ENCODE assay signal across 3 cellular contexts in the genomic region with DNA sequence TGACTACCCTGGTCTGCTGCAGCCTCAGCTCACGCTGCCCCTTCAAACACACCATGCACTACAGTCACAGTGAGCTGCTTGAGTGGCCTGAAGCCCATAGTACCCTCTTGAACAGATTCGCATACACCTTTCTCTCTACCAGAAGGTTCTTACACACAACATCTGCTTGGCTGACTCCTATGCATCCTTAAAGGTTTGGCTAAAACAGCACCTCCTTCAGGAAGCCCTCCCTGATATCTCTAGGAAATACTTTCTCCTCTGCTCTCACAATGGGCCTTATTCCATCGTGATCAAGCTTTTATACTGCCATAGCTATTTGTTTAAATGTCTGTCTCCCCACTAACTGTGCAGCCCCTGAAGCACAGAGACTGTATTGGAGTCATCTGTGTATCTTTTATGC.
TF ChIP-seq lines count a peak whose summit lies in the region.

No MANE protein-coding gene starts in this region.

TF ChIP-seq in A549, 52 proteins besides CTCF, POLR2A, EP300 and RAD21:
- TF ChIP-seq NPAS2 (CRISPR knock-in tag; IDR thresholded peaks at IDR 0.05; ENCODE audit: borderline replicate concordance) (no peak), ZFP36 (IDR thresholded peaks at IDR 0.05; ENCODE audit: borderline replicate concordance, partially characterized antibody) (peak; percentile 71)

TF ChIP-seq in IMR-90, 13 proteins besides CTCF, POLR2A, EP300 and RAD21:
- TF ChIP-seq MAZ (IDR thresholded peaks at IDR 0.05; ENCODE audit: borderline replicate concordance, low read depth, low read length) (no peak), FOS (IDR thresholded peaks at IDR 0.05; ENCODE audit: low read depth, low read length) (no peak), NFE2L2 (IDR thresholded peaks at IDR 0.05; ENCODE audit: low read depth, low read length) (no peak), CHD1 (IDR thresholded peaks at IDR 0.05; ENCODE audit: low read depth, low read length) (no peak), RCOR1 (IDR thresholded peaks at IDR 0.05; ENCODE audit: insufficient replicate concordance, low read length) (no peak), BHLHE40 (IDR thresholded peaks at IDR 0.05; ENCODE audit: low read depth, low read length) (no peak), SMC3 (IDR thresholded peaks at IDR 0.05; ENCODE audit: low read depth, low read length) (no peak), RFX5 (IDR thresholded peaks at IDR 0.05; ENCODE audit: low read depth, low read length) (no peak), MXI1 (IDR thresholded peaks at IDR 0.05; ENCODE audit: borderline replicate concordance, low read depth, low read length) (no peak), MAFK (IDR thresholded peaks at IDR 0.05; ENCODE audit: low read depth, low read length) (no peak), CEBPB (IDR thresholded peaks at IDR 0.05; ENCODE audit: low read depth, low read length) (no peak)
- TF ChIP-seq, protein P1, sequence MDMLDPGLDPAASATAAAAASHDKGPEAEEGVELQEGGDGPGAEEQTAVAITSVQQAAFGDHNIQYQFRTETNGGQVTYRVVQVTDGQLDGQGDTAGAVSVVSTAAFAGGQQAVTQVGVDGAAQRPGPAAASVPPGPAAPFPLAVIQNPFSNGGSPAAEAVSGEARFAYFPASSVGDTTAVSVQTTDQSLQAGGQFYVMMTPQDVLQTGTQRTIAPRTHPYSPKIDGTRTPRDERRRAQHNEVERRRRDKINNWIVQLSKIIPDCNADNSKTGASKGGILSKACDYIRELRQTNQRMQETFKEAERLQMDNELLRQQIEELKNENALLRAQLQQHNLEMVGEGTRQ (IDR thresholded peaks at IDR 0.05; ENCODE audit: low read depth, low read length): no peak
- TF ChIP-seq, protein P2, sequence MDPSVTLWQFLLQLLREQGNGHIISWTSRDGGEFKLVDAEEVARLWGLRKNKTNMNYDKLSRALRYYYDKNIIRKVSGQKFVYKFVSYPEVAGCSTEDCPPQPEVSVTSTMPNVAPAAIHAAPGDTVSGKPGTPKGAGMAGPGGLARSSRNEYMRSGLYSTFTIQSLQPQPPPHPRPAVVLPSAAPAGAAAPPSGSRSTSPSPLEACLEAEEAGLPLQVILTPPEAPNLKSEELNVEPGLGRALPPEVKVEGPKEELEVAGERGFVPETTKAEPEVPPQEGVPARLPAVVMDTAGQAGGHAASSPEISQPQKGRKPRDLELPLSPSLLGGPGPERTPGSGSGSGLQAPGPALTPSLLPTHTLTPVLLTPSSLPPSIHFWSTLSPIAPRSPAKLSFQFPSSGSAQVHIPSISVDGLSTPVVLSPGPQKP (IDR thresholded peaks at IDR 0.05; ENCODE audit: borderline replicate concordance, low read depth, low read length): no peak

TF ChIP-seq in K562, 482 proteins besides CTCF, POLR2A, EP300 and RAD21:
- TF ChIP-seq, protein P3, sequence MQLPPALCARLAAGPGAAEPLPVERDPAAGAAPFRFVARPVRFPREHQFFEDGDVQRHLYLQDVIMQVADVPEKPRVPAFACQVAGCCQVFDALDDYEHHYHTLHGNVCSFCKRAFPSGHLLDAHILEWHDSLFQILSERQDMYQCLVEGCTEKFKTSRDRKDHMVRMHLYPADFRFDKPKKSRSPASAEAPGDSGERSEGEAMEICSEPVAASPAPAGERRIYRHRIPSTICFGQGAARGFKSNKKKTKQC (CRISPR knock-in tag; IDR thresholded peaks at IDR 0.05): no peak
- TF ChIP-seq PHF21A (IDR thresholded peaks at IDR 0.05; ENCODE audit: borderline replicate concordance, low read depth) (no peak), KLF16 (IDR thresholded peaks at IDR 0.05) (no peak), BCL6 (CRISPR knock-in tag; IDR thresholded peaks at IDR 0.05) (no peak), ZFP36 (IDR thresholded peaks at IDR 0.05; ENCODE audit: low read depth, low read length, partially characterized antibody) (peak; percentile 95), HMGN3 (IDR thresholded peaks at IDR 0.05; ENCODE audit: borderline replicate concordance, extremely low read depth, insufficient read length, low read depth, low read length) (no peak), HNRNPL (IDR thresholded peaks at IDR 0.05; ENCODE audit: low read depth, low read length) (no peak), PHF20 (IDR thresholded peaks at IDR 0.05; ENCODE audit: partially characterized antibody) (no peak), RBM25 (IDR thresholded peaks at IDR 0.05; ENCODE audit: low read depth, low read length, severe bottlenecking) (peak; percentile 63), THRAP3 (IDR thresholded peaks at IDR 0.05; ENCODE audit: borderline replicate concordance) (no peak), EZH2 (IDR thresholded peaks at IDR 0.05; ENCODE audit: borderline replicate concordance, low read depth, low read length) (no peak), ZKSCAN3 (CRISPR knock-in tag; IDR thresholded peaks at IDR 0.05) (no peak)
- TF ChIP-seq, protein P4, sequence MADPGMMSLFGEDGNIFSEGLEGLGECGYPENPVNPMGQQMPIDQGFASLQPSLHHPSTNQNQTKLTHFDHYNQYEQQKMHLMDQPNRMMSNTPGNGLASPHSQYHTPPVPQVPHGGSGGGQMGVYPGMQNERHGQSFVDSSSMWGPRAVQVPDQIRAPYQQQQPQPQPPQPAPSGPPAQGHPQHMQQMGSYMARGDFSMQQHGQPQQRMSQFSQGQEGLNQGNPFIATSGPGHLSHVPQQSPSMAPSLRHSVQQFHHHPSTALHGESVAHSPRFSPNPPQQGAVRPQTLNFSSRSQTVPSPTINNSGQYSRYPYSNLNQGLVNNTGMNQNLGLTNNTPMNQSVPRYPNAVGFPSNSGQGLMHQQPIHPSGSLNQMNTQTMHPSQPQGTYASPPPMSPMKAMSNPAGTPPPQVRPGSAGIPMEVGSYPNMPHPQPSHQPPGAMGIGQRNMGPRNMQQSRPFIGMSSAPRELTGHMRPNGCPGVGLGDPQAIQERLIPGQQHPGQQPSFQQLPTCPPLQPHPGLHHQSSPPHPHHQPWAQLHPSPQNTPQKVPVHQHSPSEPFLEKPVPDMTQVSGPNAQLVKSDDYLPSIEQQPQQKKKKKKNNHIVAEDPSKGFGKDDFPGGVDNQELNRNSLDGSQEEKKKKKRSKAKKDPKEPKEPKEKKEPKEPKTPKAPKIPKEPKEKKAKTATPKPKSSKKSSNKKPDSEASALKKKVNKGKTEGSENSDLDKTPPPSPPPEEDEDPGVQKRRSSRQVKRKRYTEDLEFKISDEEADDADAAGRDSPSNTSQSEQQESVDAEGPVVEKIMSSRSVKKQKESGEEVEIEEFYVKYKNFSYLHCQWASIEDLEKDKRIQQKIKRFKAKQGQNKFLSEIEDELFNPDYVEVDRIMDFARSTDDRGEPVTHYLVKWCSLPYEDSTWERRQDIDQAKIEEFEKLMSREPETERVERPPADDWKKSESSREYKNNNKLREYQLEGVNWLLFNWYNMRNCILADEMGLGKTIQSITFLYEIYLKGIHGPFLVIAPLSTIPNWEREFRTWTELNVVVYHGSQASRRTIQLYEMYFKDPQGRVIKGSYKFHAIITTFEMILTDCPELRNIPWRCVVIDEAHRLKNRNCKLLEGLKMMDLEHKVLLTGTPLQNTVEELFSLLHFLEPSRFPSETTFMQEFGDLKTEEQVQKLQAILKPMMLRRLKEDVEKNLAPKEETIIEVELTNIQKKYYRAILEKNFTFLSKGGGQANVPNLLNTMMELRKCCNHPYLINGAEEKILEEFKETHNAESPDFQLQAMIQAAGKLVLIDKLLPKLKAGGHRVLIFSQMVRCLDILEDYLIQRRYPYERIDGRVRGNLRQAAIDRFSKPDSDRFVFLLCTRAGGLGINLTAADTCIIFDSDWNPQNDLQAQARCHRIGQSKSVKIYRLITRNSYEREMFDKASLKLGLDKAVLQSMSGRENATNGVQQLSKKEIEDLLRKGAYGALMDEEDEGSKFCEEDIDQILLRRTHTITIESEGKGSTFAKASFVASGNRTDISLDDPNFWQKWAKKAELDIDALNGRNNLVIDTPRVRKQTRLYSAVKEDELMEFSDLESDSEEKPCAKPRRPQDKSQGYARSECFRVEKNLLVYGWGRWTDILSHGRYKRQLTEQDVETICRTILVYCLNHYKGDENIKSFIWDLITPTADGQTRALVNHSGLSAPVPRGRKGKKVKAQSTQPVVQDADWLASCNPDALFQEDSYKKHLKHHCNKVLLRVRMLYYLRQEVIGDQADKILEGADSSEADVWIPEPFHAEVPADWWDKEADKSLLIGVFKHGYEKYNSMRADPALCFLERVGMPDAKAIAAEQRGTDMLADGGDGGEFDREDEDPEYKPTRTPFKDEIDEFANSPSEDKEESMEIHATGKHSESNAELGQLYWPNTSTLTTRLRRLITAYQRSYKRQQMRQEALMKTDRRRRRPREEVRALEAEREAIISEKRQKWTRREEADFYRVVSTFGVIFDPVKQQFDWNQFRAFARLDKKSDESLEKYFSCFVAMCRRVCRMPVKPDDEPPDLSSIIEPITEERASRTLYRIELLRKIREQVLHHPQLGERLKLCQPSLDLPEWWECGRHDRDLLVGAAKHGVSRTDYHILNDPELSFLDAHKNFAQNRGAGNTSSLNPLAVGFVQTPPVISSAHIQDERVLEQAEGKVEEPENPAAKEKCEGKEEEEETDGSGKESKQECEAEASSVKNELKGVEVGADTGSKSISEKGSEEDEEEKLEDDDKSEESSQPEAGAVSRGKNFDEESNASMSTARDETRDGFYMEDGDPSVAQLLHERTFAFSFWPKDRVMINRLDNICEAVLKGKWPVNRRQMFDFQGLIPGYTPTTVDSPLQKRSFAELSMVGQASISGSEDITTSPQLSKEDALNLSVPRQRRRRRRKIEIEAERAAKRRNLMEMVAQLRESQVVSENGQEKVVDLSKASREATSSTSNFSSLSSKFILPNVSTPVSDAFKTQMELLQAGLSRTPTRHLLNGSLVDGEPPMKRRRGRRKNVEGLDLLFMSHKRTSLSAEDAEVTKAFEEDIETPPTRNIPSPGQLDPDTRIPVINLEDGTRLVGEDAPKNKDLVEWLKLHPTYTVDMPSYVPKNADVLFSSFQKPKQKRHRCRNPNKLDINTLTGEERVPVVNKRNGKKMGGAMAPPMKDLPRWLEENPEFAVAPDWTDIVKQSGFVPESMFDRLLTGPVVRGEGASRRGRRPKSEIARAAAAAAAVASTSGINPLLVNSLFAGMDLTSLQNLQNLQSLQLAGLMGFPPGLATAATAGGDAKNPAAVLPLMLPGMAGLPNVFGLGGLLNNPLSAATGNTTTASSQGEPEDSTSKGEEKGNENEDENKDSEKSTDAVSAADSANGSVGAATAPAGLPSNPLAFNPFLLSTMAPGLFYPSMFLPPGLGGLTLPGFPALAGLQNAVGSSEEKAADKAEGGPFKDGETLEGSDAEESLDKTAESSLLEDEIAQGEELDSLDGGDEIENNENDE (IDR thresholded peaks at IDR 0.05; ENCODE audit: low read depth, low read length): no peak
- TF ChIP-seq, protein P5, sequence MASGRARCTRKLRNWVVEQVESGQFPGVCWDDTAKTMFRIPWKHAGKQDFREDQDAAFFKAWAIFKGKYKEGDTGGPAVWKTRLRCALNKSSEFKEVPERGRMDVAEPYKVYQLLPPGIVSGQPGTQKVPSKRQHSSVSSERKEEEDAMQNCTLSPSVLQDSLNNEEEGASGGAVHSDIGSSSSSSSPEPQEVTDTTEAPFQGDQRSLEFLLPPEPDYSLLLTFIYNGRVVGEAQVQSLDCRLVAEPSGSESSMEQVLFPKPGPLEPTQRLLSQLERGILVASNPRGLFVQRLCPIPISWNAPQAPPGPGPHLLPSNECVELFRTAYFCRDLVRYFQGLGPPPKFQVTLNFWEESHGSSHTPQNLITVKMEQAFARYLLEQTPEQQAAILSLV (tag; IDR thresholded peaks at IDR 0.05): no peak
- TF ChIP-seq, protein P6, sequence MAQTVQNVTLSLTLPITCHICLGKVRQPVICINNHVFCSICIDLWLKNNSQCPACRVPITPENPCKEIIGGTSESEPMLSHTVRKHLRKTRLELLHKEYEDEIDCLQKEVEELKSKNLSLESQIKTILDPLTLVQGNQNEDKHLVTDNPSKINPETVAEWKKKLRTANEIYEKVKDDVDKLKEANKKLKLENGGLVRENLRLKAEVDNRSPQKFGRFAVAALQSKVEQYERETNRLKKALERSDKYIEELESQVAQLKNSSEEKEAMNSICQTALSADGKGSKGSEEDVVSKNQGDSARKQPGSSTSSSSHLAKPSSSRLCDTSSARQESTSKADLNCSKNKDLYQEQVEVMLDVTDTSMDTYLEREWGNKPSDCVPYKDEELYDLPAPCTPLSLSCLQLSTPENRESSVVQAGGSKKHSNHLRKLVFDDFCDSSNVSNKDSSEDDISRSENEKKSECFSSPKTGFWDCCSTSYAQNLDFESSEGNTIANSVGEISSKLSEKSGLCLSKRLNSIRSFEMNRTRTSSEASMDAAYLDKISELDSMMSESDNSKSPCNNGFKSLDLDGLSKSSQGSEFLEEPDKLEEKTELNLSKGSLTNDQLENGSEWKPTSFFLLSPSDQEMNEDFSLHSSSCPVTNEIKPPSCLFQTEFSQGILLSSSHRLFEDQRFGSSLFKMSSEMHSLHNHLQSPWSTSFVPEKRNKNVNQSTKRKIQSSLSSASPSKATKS (CRISPR knock-in tag; IDR thresholded peaks at IDR 0.05): no peak
- TF ChIP-seq, protein P7, sequence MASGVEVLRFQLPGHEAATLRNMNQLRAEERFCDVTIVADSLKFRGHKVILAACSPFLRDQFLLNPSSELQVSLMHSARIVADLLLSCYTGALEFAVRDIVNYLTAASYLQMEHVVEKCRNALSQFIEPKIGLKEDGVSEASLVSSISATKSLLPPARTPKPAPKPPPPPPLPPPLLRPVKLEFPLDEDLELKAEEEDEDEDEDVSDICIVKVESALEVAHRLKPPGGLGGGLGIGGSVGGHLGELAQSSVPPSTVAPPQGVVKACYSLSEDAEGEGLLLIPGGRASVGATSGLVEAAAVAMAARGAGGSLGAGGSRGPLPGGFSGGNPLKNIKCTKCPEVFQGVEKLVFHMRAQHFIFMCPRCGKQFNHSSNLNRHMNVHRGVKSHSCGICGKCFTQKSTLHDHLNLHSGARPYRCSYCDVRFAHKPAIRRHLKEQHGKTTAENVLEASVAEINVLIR (CRISPR knock-in tag; IDR thresholded peaks at IDR 0.05): no peak
